Comparison of ENCODE assay signal across 19 cellular contexts in genomic region chr1:213980906-213981305, GRCh38. TPM values are rescaled to one million over a fixed set of nuclear protein-coding genes. Genes with fewer than 3 reads are reported as not detected.
"Had no signal": no experiment of that assay in that cellular context is flagged by ENCODE, and none has a peak within 500 bp of the region (broad histone marks: within the 10 kb centered on the region; RNA-seq: fewer than 3 reads in every experiment).

No MANE protein-coding gene starts in this region.

- H3K4me3 Mint-ChIP-seq: natural killer cell; T-helper 1 cell treated with Interleukin-12 subunit alpha and Interleukin-12 subunit beta and Interleukin-4 antibody, amounts not matched to agents 30 μg/mL and 1 μg/mL, for 36 hours had no signal

- ATAC-seq: activated naive CD4-positive, alpha-beta T cell treated with anti-CD3 and anti-CD28 coated beads, Interleukin-2, amount 50 U/mL, for 72 hours; activated T-cell treated with anti-CD3 and anti-CD28 coated beads, Interleukin-2, amount 50 U/mL, for 72 hours; esophagus mucosa; gastroesophageal sphincter; heart left ventricle; left cardiac atrium; natural killer cell had no signal

- H3K4me3 ChIP-seq: gastroesophageal sphincter, heart left ventricle, right atrium auricular region, thyroid gland had no signal

- DNase-seq: activated CD4-positive, CD25-positive, alpha-beta regulatory T cell treated with anti-CD3 and anti-CD28 coated beads, Interleukin-2, amount 50 U/mL, for 72 hours; activated CD8-positive, alpha-beta memory T cell treated with anti-CD3 and anti-CD28 coated beads for 24 hours; activated CD8-positive, alpha-beta memory T cell treated with anti-CD3 and anti-CD28 coated beads, Interleukin-2, amount 50 U/mL, for 48 hours; activated effector memory CD4-positive, alpha-beta T cell treated with anti-CD3 and anti-CD28 coated beads, Interleukin-2, amount 50 U/mL, for 16 hours; activated T-cell treated with anti-CD3 and anti-CD28 coated beads, Interleukin-2, amount 50 U/mL, for 72 hours; amniotic stem cell; heart left ventricle; left cardiac atrium; natural killer cell; stimulated activated CD4-positive, alpha-beta T cell treated with anti-CD3 and anti-CD28 coated beads, Interleukin-12 subunit alpha, Interleukin-12 subunit beta, amount 100 ng/mL, for 4 hours; stimulated activated CD4-positive, alpha-beta T cell treated with anti-CD3 and anti-CD28 coated beads, Interleukin-1b, Interleukin-23, amount 100 ng/mL, for 48 hours; stimulated activated CD8-positive, alpha-beta memory T cell treated with anti-CD3 and anti-CD28 coated beads, Interleukin-4, amount 100 ng/mL, for 48 hours; stimulated activated naive CD4-positive, alpha-beta T cell; thyroid gland had no signal

- H3K9me3 ChIP-seq: gastroesophageal sphincter, heart left ventricle, right atrium auricular region, thyroid gland had no signal

- H3K27ac Mint-ChIP-seq: activated naive CD4-positive, alpha-beta T cell treated with anti-CD3 and anti-CD28 coated beads, Interleukin-2, amount 50 U/mL, for 72 hours; activated T-cell treated with anti-CD3 and anti-CD28 coated beads, Interleukin-2, amount 50 U/mL, for 72 hours; natural killer cell; T-helper 1 cell treated with Interleukin-12 subunit alpha and Interleukin-12 subunit beta and Interleukin-4 antibody, amounts not matched to agents 30 μg/mL and 1 μg/mL, for 36 hours had no signal

- H3K27ac ChIP-seq: gastroesophageal sphincter, heart left ventricle, right atrium auricular region, thyroid gland had no signal

- H3K36me3 ChIP-seq: gastroesophageal sphincter, heart left ventricle, right atrium auricular region, thyroid gland had no signal

- H3K27me3 ChIP-seq: thyroid gland had no signal

- H3K9me3 Mint-ChIP-seq: activated T-cell treated with anti-CD3 and anti-CD28 coated beads, Interleukin-2, amount 50 U/mL, for 72 hours had no signal

RNA-seq across cellular contexts. Expression of gene PROX1, which starts 6.9 kb away (rescaled TPM):
- total RNA-seq: natural killer cell had no signal
